8 cellular contexts compared by ENCODE assay signal in genomic region chr19:18846862-18847515, GRCh38. TPM values are rescaled to one million over a fixed set of nuclear protein-coding genes. Genes with fewer than 3 reads are reported as not detected.
DNase-seq lines count a peak whose midpoint lies in the region; ATAC-seq and TF ChIP-seq lines count a peak whose summit lies in the region.

No MANE protein-coding gene starts in this region.

- WGBS in lung, 2 donors: 56 to 64% methylated on average over 18 of the region's 18 CpGs

- peak; percentile 78 for TF ChIP-seq CTCF in lung (IDR thresholded peaks at IDR 0.05; ENCODE audit: control extremely low read depth, extremely low read depth)

- H3K27ac ChIP-seq in lung (ENCODE audit: low read depth in 1 of 2, low read length in 1 of 2): peak overlapping the region in 1 of 2 donors; percentile 36

- peak; percentile 82 for ATAC-seq in lung (ENCODE audit: insufficient read depth, low FRiP score)
- ATAC-seq in GM21381 (IDR thresholded peaks at IDR 0.05; ENCODE audit: unreplicated experiment): no peak

- peaks cover under 1 to 18% of the 10 kb centered on the region in 2 donors for H3K4me1 ChIP-seq in lung (ENCODE audit: control insufficient read depth in 2 of 2, insufficient read depth in 2 of 2, low read length in 2 of 2)

- no peak overlapping the region for H3K4me3 ChIP-seq in lung

- peaks cover 0 to 29% of the 10 kb centered on the region in 2 donors for H3K36me3 ChIP-seq in lung (ENCODE audit: control insufficient read depth in 2 of 2, insufficient read depth in 2 of 2, low read length in 2 of 2)

- no peaks in the 10 kb centered on the region for H3K27me3 ChIP-seq in lung (ENCODE audit: control insufficient read depth, insufficient read depth)

- no peaks in the 10 kb centered on the region for H3K9me3 ChIP-seq in lung (ENCODE audit: control insufficient read depth in 2 of 2, insufficient read depth in 1 of 2, low read length in 1 of 2)

- DNase-seq in SKM-1 treated with dmso at 0.1 percent for 144 hours (lab: John Stamatoyannopoulos, UW; ENCODE audit: unreplicated experiment) (peak; percentile 23), SKM-1 (lab: John Stamatoyannopoulos, UW; ENCODE audit: unreplicated experiment) (no peak), NCI-H2196 treated with DMSO at 0.1 percent for 48 hours (lab: John Stamatoyannopoulos, UW; ENCODE audit: unreplicated experiment) (peak; percentile 46), dermis microvascular lymphatic vessel endothelial cell (ENCODE audit: low read depth in 2 of 2) (peak; percentile 48 to 73), lung (ENCODE audit: low spot score) (peak; percentile 73)
- peak; percentile 54 to 61 for DNase-seq in activated CD4-positive, alpha-beta T cell treated with anti-CD3 and anti-CD28 coated beads, Interleukin-2, amount 50 U/mL, for 4 hours
- DNase-seq in stimulated activated CD8-positive, alpha-beta memory T cell treated with anti-CD3 and anti-CD28 coated beads, Interleukin-12 subunit alpha, Interleukin-12 subunit beta, amount 100 ng/mL, for 4 hours (ENCODE audit: low read depth): peak; percentile 33

RNA-seq across cellular contexts. Expression of gene UPF1, which starts 15.2 kb away (rescaled TPM):
- total RNA-seq in dermis microvascular lymphatic vessel endothelial cell (40.2 and 58.9 TPM in 2 replicates), lung (10 to 100 TPM; 78.8 to 89.2 TPM)
- polyA plus RNA-seq in lung: 10 to 100 TPM; 48.3 to 50.1 TPM

RNA-seq across cellular contexts. Expression of gene CERS1, which starts 49.0 kb away (rescaled TPM):
- 2.4 and 5.1 TPM in 2 replicates for total RNA-seq in dermis microvascular lymphatic vessel endothelial cell
- 1 to 10 TPM in 1 of 2 donors, under 1 TPM in 1; 0.55 to 1.7 TPM for total RNA-seq in lung
- under 1 TPM; 0.14 to 0.16 TPM for polyA plus RNA-seq in lung

RNA-seq across cellular contexts. Expression of gene COMP, which starts 55.9 kb away (rescaled TPM):
- total RNA-seq in dermis microvascular lymphatic vessel endothelial cell (not detected in 2 replicates), lung (1 to 10 TPM in 1 of 2 donors, not detected in 1; 3.5 TPM)
- polyA plus RNA-seq in lung: 1 to 10 TPM; 1.7 to 2.4 TPM
